ENCODE assay signal across 13 cellular contexts in genomic region chr1:207755846-207756692, GRCh38. TPM values are rescaled to one million over a fixed set of nuclear protein-coding genes. Genes with fewer than 3 reads are reported as not detected.
DNase-seq lines count a peak whose midpoint lies in the region; TF ChIP-seq lines count a peak whose summit lies in the region.
"Had no signal": no experiment of that assay in that cellular context is flagged by ENCODE, and none has a peak within 500 bp of the region (broad histone marks: within the 10 kb centered on the region; RNA-seq: fewer than 3 reads in every experiment).

No MANE protein-coding gene starts in this region.

- peaks cover 43% of the 10 kb centered on the region for H3K4me1 ChIP-seq in CD4-positive, alpha-beta memory T cell (ENCODE audit: insufficient read depth, low read length)
- H3K4me1 ChIP-seq in adipocyte (ENCODE audit: control insufficient read depth, insufficient read depth, low read length) (peaks cover 50% of the 10 kb centered on the region), liver (ENCODE audit: control insufficient read depth in 4 of 4, insufficient read depth in 4 of 4, low read length in 3 of 4) (peaks cover 6 to 34% (median 28%) of the 10 kb centered on the region in 4 donors), osteoblast (ENCODE audit: insufficient read depth, low read length) (peaks cover 10% of the 10 kb centered on the region), suprapubic skin (peaks cover 33% of the 10 kb centered on the region)

- no peak for TF ChIP-seq RAD21 in liver (IDR thresholded peaks at IDR 0.05)

- no peaks in the 10 kb centered on the region for H3K27me3 Mint-ChIP-seq in CD4-positive, alpha-beta memory T cell

- no peak overlapping the region for H3K4me2 ChIP-seq in osteoblast (ENCODE audit: insufficient read depth, low read length)

- H3K4me3 Mint-ChIP-seq in CD4-positive, alpha-beta memory T cell = peak overlapping the region in 3 of 8 donors; percentile 0 to 32 (median 22)

- CTCF ChIA-PET in CD4-positive, alpha-beta memory T cell (lab: Charles Lee; ENCODE audit: partially characterized antibody) = interaction anchor here (1.2 kb wide), 1 partner anchor 41 kb away, joined by 3 read pairs; no protein-coding TSS in a partner anchor

- no peak for TF ChIP-seq CTCF in liver (IDR thresholded peaks at IDR 0.05; ENCODE audit: low read depth, low read length, missing input control)
- TF ChIP-seq CTCF in osteoblast (IDR thresholded peaks at IDR 0.05; ENCODE audit: extremely low read depth, low read depth, low read length) = no peak
- TF ChIP-seq CTCF in suprapubic skin (IDR thresholded peaks at IDR 0.05) = no peak

- TF ChIP-seq POLR2A in suprapubic skin (IDR thresholded peaks at IDR 0.05) = no peak

- no peak for DNase-seq in CD4-positive, alpha-beta memory T cell
- DNase-seq in HT-29 (ENCODE audit: low spot score) (peak; percentile 28), adipocyte (ENCODE audit: low read depth) (no peak), osteoblast (ENCODE audit: insufficient read length, low spot score, missing footprints) (no peak), suprapubic skin (ENCODE audit: low spot score in 2 of 2) (no peak)
- DNase-seq in stimulated activated CD4-positive, alpha-beta T cell treated with anti-CD3 and anti-CD28 coated beads, Interleukin-4, amount 100 ng/mL, for 1 hour = no peak
- DNase-seq in stimulated activated CD4-positive, alpha-beta T cell treated with anti-CD3 and anti-CD28 coated beads, Interleukin-4, amount 100 ng/mL, for 24 hours = no peak
- DNase-seq: activated T-cell treated with anti-CD3 and anti-CD28 coated beads, Interleukin-2, amount 50 U/mL, for 48 hours; KG1; right lobe of liver; upper lobe of left lung had no signal

- no peaks in the 10 kb centered on the region for H3K27me3 ChIP-seq in CD4-positive, alpha-beta memory T cell (ENCODE audit: insufficient read depth, low read length)
- H3K27me3 ChIP-seq in adipocyte (replicated peaks; ENCODE audit: control insufficient read depth, insufficient read depth, low read length) = no peaks in the 10 kb centered on the region
- H3K27me3 ChIP-seq in liver (ENCODE audit: control insufficient read depth in 4 of 4, insufficient read depth in 4 of 4, low read length in 3 of 4) = no peaks in the 10 kb centered on the region
- H3K27me3 ChIP-seq in osteoblast (ENCODE audit: insufficient read depth, low read length) = no peaks in the 10 kb centered on the region
- H3K27me3 ChIP-seq in suprapubic skin = no peaks in the 10 kb centered on the region
- H3K27me3 ChIP-seq: right lobe of liver, upper lobe of left lung had no signal

- TF ChIP-seq EP300 in suprapubic skin (IDR thresholded peaks at IDR 0.05) = no peak

- peaks cover 39 to 60% (median 49%) of the 10 kb centered on the region in 4 donors for H3K4me1 Mint-ChIP-seq in CD4-positive, alpha-beta memory T cell

- H3K4me3 ChIP-seq in CD4-positive, alpha-beta memory T cell (ENCODE audit: low read length in 2 of 2) = no peak overlapping the region
- H3K4me3 ChIP-seq in adipocyte (ENCODE audit: low read length) (peak overlapping the region; percentile 12), liver (ENCODE audit: low read depth in 1 of 3, low read length in 3 of 3) (no peak overlapping the region), osteoblast (ENCODE audit: insufficient read depth, low read length) (no peak overlapping the region), suprapubic skin (no peak overlapping the region)
- H3K4me3 ChIP-seq: coronary artery, right lobe of liver had no signal

- H3K9ac ChIP-seq in adipocyte (ENCODE audit: low read length) (no peak overlapping the region), liver (ENCODE audit: low read depth in 1 of 2, low read length in 2 of 2) (no peak overlapping the region)

- peaks cover 31% of the 10 kb centered on the region for H4K20me1 ChIP-seq in osteoblast (ENCODE audit: insufficient read depth, low read length)

- no peaks in the 10 kb centered on the region for H3K9me3 ChIP-seq in CD4-positive, alpha-beta memory T cell (ENCODE audit: control insufficient read depth in 1 of 2, low read length in 2 of 2)
- H3K9me3 ChIP-seq in adipocyte (ENCODE audit: control insufficient read depth, low read length) = no peaks in the 10 kb centered on the region
- H3K9me3 ChIP-seq in liver (ENCODE audit: control insufficient read depth in 4 of 4, low read length in 3 of 4) = no peaks in the 10 kb centered on the region
- no peaks in the 10 kb centered on the region for H3K9me3 ChIP-seq in osteoblast (ENCODE audit: low read depth, low read length)
- no peaks in the 10 kb centered on the region for H3K9me3 ChIP-seq in suprapubic skin
- H3K9me3 ChIP-seq: right lobe of liver, upper lobe of left lung had no signal

- no peak overlapping the region for H2AFZ ChIP-seq in osteoblast (ENCODE audit: low read length)

- H3K36me3 Mint-ChIP-seq in CD4-positive, alpha-beta memory T cell = peaks cover 38 to 60% of the 10 kb centered on the region in 2 donors

- peaks cover 24% of the 10 kb centered on the region for H3K36me3 ChIP-seq in CD4-positive, alpha-beta memory T cell (ENCODE audit: insufficient read depth, low read length)
- H3K36me3 ChIP-seq in adipocyte (ENCODE audit: control insufficient read depth, insufficient read depth, low read length, severe bottlenecking) (peaks cover 42% of the 10 kb centered on the region), liver (ENCODE audit: control insufficient read depth in 4 of 4, insufficient read depth in 3 of 4, low read depth in 1 of 4, low read length in 3 of 4) (peaks cover 0 to 24% (median 20%) of the 10 kb centered on the region in 4 donors), osteoblast (ENCODE audit: insufficient read depth, low read length) (peaks cover 15% of the 10 kb centered on the region), suprapubic skin (peaks cover 38% of the 10 kb centered on the region)

- WGBS in liver = 28% methylated on average over 2 of the region's 2 CpGs
- 59% methylated on average over 2 of the region's 2 CpGs for WGBS in suprapubic skin

- H3K79me2 ChIP-seq in osteoblast (ENCODE audit: insufficient read depth, low read length) = peaks cover 57% of the 10 kb centered on the region

- POLR2A ChIA-PET in CD4-positive, alpha-beta memory T cell (lab: Charles Lee; ENCODE audit: partially characterized antibody) = no interaction called here

- H3K9me3 Mint-ChIP-seq in CD4-positive, alpha-beta memory T cell = peaks cover 0 to 3% (median 0%) of the 10 kb centered on the region in 8 donors

- intact Hi-C loops in CD4-positive, alpha-beta memory T cell (cut with micrococcal nuclease) = no loop called here

- H3K27ac ChIP-seq in CD4-positive, alpha-beta memory T cell (ENCODE audit: low read depth, low read length) = no peak overlapping the region
- peak overlapping the region; percentile 45 to 51 for H3K27ac ChIP-seq in liver (ENCODE audit: low read depth in 1 of 2, low read length in 2 of 2)
- H3K27ac ChIP-seq in osteoblast (ENCODE audit: low read depth, low read length) = no peak overlapping the region
- H3K27ac ChIP-seq in suprapubic skin = no peak overlapping the region
- H3K27ac ChIP-seq: coronary artery had no signal

- H3K27ac Mint-ChIP-seq in CD4-positive, alpha-beta memory T cell = peak overlapping the region in 5 of 7 donors; percentile 10 to 72 (median 48)

TF ChIP-seq in liver, 16 proteins besides CTCF, POLR2A, EP300 and RAD21 (continues in another document):
- TF ChIP-seq ZBTB33 (IDR thresholded peaks at IDR 0.05) = no peak
- no peak for TF ChIP-seq NR2F2 (IDR thresholded peaks at IDR 0.05)
- TF ChIP-seq REST (IDR thresholded peaks at IDR 0.05) = no peak
- TF ChIP-seq HNF4G (IDR thresholded peaks at IDR 0.05) = no peak
- TF ChIP-seq YY1 (IDR thresholded peaks at IDR 0.05) = no peak
- no peak for TF ChIP-seq RXRA (IDR thresholded peaks at IDR 0.05)

RNA-seq across cellular contexts. Expression of gene CD46, which starts 4.2 kb away (rescaled TPM):
- total RNA-seq in CD4-positive, alpha-beta memory T cell = 100 to 1,000 TPM; 217 to 234 TPM
- polyA plus RNA-seq in CD4-positive, alpha-beta memory T cell = 100 to 1,000 TPM; 171 to 176 TPM
- 76.8 and 91.4 TPM in 2 replicates for total RNA-seq in HT-29 (2014; rRNA removed; shearing (Covaris generic))
- total RNA-seq in liver (100 to 1,000 TPM; 118 to 123 TPM), osteoblast (92.6 and 98.7 TPM in 2 replicates), suprapubic skin (100 to 1,000 TPM in 2 of 4 donors, 10 to 100 TPM in 2; 89.7 to 259 (median 108) TPM)
- polyA plus RNA-seq in liver = 100 to 1,000 TPM in 1 of 2 donors, 10 to 100 TPM in 1; 71.3 to 177 TPM

Comparison
In these comparisons a context has a peak if more than half of its experiments do, and no peak if none do; other contexts are left out.
1. H3K27ac ChIP-seq: peak in liver (2 of 2); none in CD4-positive, alpha-beta memory T cell (single experiment), osteoblast (single experiment) and suprapubic skin (single experiment).